Comparison of ENCODE assay signal across 14 cellular contexts in the genomic region with DNA sequence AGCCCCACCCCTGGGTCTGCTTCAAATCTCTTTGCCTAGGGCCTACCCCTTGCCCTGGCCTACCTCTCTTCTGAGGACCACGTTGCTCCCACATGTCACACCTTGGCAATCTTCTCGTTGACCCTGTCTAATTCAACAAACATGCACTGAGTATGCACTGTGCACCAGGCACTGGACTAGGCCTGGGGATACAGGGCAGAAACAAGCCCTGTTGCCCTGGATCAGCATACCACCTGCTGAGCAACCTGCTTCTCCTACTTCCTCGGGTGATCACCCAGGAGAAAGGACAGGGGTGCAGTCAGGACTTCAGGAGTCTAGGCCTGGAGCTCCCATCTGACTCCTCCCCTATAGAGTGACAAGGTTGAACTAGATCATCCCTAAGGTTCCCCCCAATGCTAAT. TPM values are rescaled to one million over a fixed set of nuclear protein-coding genes. Genes with fewer than 3 reads are reported as not detected.
"Had no signal": no experiment of that assay in that cellular context is flagged by ENCODE, and none has a peak within 500 bp of the region (broad histone marks: within the 10 kb centered on the region; RNA-seq: fewer than 3 reads in every experiment).

No MANE protein-coding gene starts in this region.

- DNase-seq: activated CD4-positive, alpha-beta T cell treated with anti-CD3 and anti-CD28 coated beads for 36 hours; activated CD8-positive, alpha-beta memory T cell treated with anti-CD3 and anti-CD28 coated beads for 24 hours; activated naive CD8-positive, alpha-beta T cell treated with anti-CD3 and anti-CD28 coated beads for 36 hours; brain microvascular endothelial cell; esophagus squamous epithelium; foreskin keratinocyte; heart left ventricle; left ventricle myocardium inferior; small intestine had no signal

- H3K4me3 ChIP-seq: esophagus squamous epithelium, heart left ventricle, left ventricle myocardium inferior, right atrium auricular region had no signal

- H3K27me3 Mint-ChIP-seq: activated CD4-positive, alpha-beta T cell treated with anti-CD3 and anti-CD28 coated beads for 36 hours; activated naive CD8-positive, alpha-beta T cell treated with anti-CD3 and anti-CD28 coated beads for 36 hours had no signal

- H3K27me3 ChIP-seq: foreskin keratinocyte, right atrium auricular region had no signal

- H3K4me3 Mint-ChIP-seq: activated CD4-positive, alpha-beta T cell treated with anti-CD3 and anti-CD28 coated beads for 36 hours; activated naive CD8-positive, alpha-beta T cell treated with anti-CD3 and anti-CD28 coated beads for 36 hours had no signal

- H3K9me3 Mint-ChIP-seq: activated naive CD8-positive, alpha-beta T cell treated with anti-CD3 and anti-CD28 coated beads for 36 hours had no signal

- ATAC-seq: activated CD4-positive, alpha-beta T cell treated with anti-CD3 and anti-CD28 coated beads for 36 hours; foreskin keratinocyte; heart left ventricle; SK-N-SH treated with all-trans-retinoic acid at 6 μM for 48 hours had no signal

- H3K27ac ChIP-seq: brain microvascular endothelial cell, esophagus squamous epithelium, foreskin keratinocyte, heart left ventricle, left ventricle myocardium inferior, right atrium auricular region had no signal

- H3K27ac Mint-ChIP-seq: activated CD4-positive, alpha-beta T cell treated with anti-CD3 and anti-CD28 coated beads for 36 hours; activated naive CD8-positive, alpha-beta T cell treated with anti-CD3 and anti-CD28 coated beads for 36 hours had no signal

- H3K9me3 ChIP-seq: esophagus squamous epithelium, heart left ventricle, left ventricle myocardium inferior, right atrium auricular region had no signal

- H3K36me3 ChIP-seq: brain microvascular endothelial cell, heart left ventricle, left ventricle myocardium inferior, right atrium auricular region had no signal

RNA-seq across cellular contexts. Expression of gene WNT10A, which starts 9.7 kb away (rescaled TPM):
- total RNA-seq: left ventricle myocardium inferior had no signal

RNA-seq across cellular contexts. Expression of gene WNT6, which starts 30.8 kb away (rescaled TPM):
- total RNA-seq: cerebellum; foreskin keratinocyte; T-helper 2 cell treated with Interferon-gamma antibody and Interleukin-4, amounts not matched to agents 100 ng/mL and 5 ng/mL, for 36 hours had no signal
- polyA plus RNA-seq: foreskin keratinocyte had no signal

RNA-seq across cellular contexts. Expression of gene PRKAG3, which starts 58.8 kb away (rescaled TPM):
- total RNA-seq: activated CD4-positive, alpha-beta T cell treated with anti-CD3 and anti-CD28 coated beads for 36 hours; activated naive CD8-positive, alpha-beta T cell treated with anti-CD3 and anti-CD28 coated beads for 36 hours; cerebellum; esophagus squamous epithelium; foreskin keratinocyte; heart left ventricle; T-helper 2 cell treated with Interferon-gamma antibody and Interleukin-4, amounts not matched to agents 100 ng/mL and 5 ng/mL, for 36 hours had no signal
- polyA plus RNA-seq: foreskin keratinocyte, small intestine, urinary bladder had no signal
